In the genomic region with DNA sequence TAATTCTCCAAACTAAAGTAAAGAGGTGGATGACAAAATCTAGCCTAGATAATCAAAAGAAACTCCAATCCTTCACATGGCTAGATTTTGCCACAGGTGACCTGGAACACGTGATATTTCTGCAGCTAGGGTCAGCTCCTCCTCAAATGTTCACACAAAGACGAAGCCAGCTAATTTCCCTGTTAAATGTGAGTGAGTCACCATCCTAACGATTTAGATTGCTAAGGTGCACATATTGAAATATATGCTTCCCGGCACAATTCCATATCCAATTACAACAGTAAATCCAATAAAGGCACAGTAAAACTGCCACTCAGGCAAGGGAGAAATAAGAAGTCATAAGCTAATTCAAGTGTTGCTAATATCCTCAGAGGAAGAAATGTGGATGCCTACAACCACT, we compare ENCODE assay signal across 21 cellular contexts. TPM values are rescaled to one million over a fixed set of nuclear protein-coding genes. Genes with fewer than 3 reads are reported as not detected.
DNase-seq lines count a peak whose midpoint lies in the region; ATAC-seq, FAIRE-seq and TF ChIP-seq lines count a peak whose summit lies in the region.
"Had no signal": no experiment of that assay in that cellular context is flagged by ENCODE, and none has a peak within 500 bp of the region (broad histone marks: within the 10 kb centered on the region; RNA-seq: fewer than 3 reads in every experiment).

No MANE protein-coding gene starts in this region.

- no peak overlapping the region for H3K9ac ChIP-seq in keratinocyte (ENCODE audit: control insufficient read depth, extremely low read depth, insufficient read depth, low read length)

- POLR2A ChIA-PET in HEK293 (lab: Yijun Ruan, JAX) (no interaction called here), GM10248 (lab: Yijun Ruan, JAX) (no interaction called here)

- no peaks in the 10 kb centered on the region for H3K9me1 ChIP-seq in keratinocyte (ENCODE audit: control insufficient read depth, extremely low read depth, insufficient read depth, low read length)

- H3K36me3 ChIP-seq in HEK293 (ENCODE audit: control insufficient read depth in 2 of 2, insufficient read depth in 1 of 2, low read length in 2 of 2) (no peaks in the 10 kb centered on the region), keratinocyte (ENCODE audit: control insufficient read depth in 2 of 2, extremely low read depth in 1 of 2, insufficient read depth in 2 of 2, low read length in 2 of 2) (no peaks in the 10 kb centered on the region)
- H3K36me3 ChIP-seq: thyroid gland had no signal

- H3K4me1 Mint-ChIP-seq in progenitor cell of endocrine pancreas (ENCODE audit: low read depth), result peaks cover 42% of the 10 kb centered on the region

- no peaks in the 10 kb centered on the region for H3K27me3 Mint-ChIP-seq in progenitor cell of endocrine pancreas
- H3K27me3 Mint-ChIP-seq: naive B cell had no signal

- DNase-seq in COR-L47 (lab: John Stamatoyannopoulos, UW) (peak; percentile 12), RPMI7951 (ENCODE audit: low read depth) (peak; percentile 9), keratinocyte (ENCODE audit: low read depth, low spot score) (no peak), GM10248 (ENCODE audit: extremely low spot score) (no peak), progenitor cell of endocrine pancreas (ENCODE audit: low spot score, unreplicated experiment) (no peak), Kasumi-1 (lab: John Stamatoyannopoulos, UW) (no peak)
- DNase-seq: activated CD4-positive, alpha-beta T cell treated with anti-CD3 and anti-CD28 coated beads, Interleukin-2, amount 50 U/mL, for 1 hour; anterior cingulate cortex; naive B cell; NCI-H1105; NK-92 treated with Interleukin-12 subunit alpha and Interleukin-12 subunit beta, amount 100 ng/mL, for 24 hours; right cardiac atrium; SHP77 treated with DMSO at 0.1 percent for 48 hours; stimulated activated CD4-positive, alpha-beta T cell treated with anti-CD3 and anti-CD28 coated beads, Interleukin-2, amount 100 ng/mL, for 24 hours; stimulated activated CD8-positive, alpha-beta memory T cell treated with anti-CD3 and anti-CD28 coated beads, Interleukin-4, amount 100 ng/mL, for 48 hours; thyroid gland had no signal

- H3K4me3 Mint-ChIP-seq in progenitor cell of endocrine pancreas (ENCODE audit: low read depth), result no peak overlapping the region
- H3K4me3 Mint-ChIP-seq: activated T-helper 1 cell treated with anti-CD3 and anti-CD28 coated beads, Interleukin-12 subunit alpha, Interleukin-12 subunit beta, Interleukin-2, Interleukin-4 antibody, amounts not matched to agents 30 ng/mL and 10 ng/mL and 1 ng/mL, durations not matched to agents 14 hours and 24 hours and 36 hours; naive B cell had no signal

- no peaks in the 10 kb centered on the region for H3K9me3 ChIP-seq in HEK293 (ENCODE audit: control insufficient read depth, insufficient read depth, low read depth, low read length)
- no peaks in the 10 kb centered on the region for H3K9me3 ChIP-seq in keratinocyte (ENCODE audit: control insufficient read depth, low read depth, low read length)
- H3K9me3 ChIP-seq: thyroid gland had no signal

- H3K4me1 ChIP-seq in HEK293 (ENCODE audit: control insufficient read depth, insufficient read depth, low read length) (peaks cover 7% of the 10 kb centered on the region; the same call in 1 of the 2 replicates), keratinocyte (ENCODE audit: control insufficient read depth, extremely low read depth, insufficient read depth, low read length) (peaks cover 32% of the 10 kb centered on the region)

- no peak overlapping the region for H3K4me2 ChIP-seq in keratinocyte (ENCODE audit: control insufficient read depth, extremely low read depth, insufficient read depth, low read depth, low read length)

- no peak for TF ChIP-seq CTCF in HEK293 (tag by site-specific recombination; IDR thresholded peaks at IDR 0.05)
- TF ChIP-seq CTCF in keratinocyte (optimal IDR thresholded peaks at IDR 0.05 in 1 of 3, IDR thresholded peaks at IDR 0.05 in 1 of 3, conservative IDR thresholded peaks at IDR 0.05 in 1 of 3; ENCODE audit: extremely low read depth in 1 of 3, insufficient read depth in 2 of 3, low read length in 3 of 3), result no peak
- no peak for TF ChIP-seq CTCF in GM10248 (IDR thresholded peaks at IDR 0.05; ENCODE audit: control extremely low read depth, extremely low read depth, low read depth, missing control alignments)
- no peak for TF ChIP-seq CTCF in progenitor cell of endocrine pancreas (IDR thresholded peaks at IDR 0.05; ENCODE audit: unreplicated experiment)

- ATAC-seq in HG03342 (IDR thresholded peaks at IDR 0.05; ENCODE audit: unreplicated experiment), result no peak
- ATAC-seq: HepG2, right cardiac atrium had no signal

- no peak overlapping the region for H3K27ac Mint-ChIP-seq in progenitor cell of endocrine pancreas
- H3K27ac Mint-ChIP-seq: activated T-helper 1 cell treated with anti-CD3 and anti-CD28 coated beads, Interleukin-12 subunit alpha, Interleukin-12 subunit beta, Interleukin-2, Interleukin-4 antibody, amounts not matched to agents 30 ng/mL and 10 ng/mL and 1 ng/mL, durations not matched to agents 14 hours and 24 hours and 36 hours had no signal

- H3K9me3 Mint-ChIP-seq in progenitor cell of endocrine pancreas (ENCODE audit: low read depth), result no peaks in the 10 kb centered on the region
- H3K9me3 Mint-ChIP-seq: activated T-helper 1 cell treated with anti-CD3 and anti-CD28 coated beads, Interleukin-12 subunit alpha, Interleukin-12 subunit beta, Interleukin-2, Interleukin-4 antibody, amounts not matched to agents 30 ng/mL and 10 ng/mL and 1 ng/mL, durations not matched to agents 14 hours and 24 hours and 36 hours; naive B cell had no signal

- peak; percentile 56 for FAIRE-seq in keratinocyte (lab: Jason Lieb, UNC)
- FAIRE-seq: G401.6, HepG2 had no signal

- H4K20me1 ChIP-seq in keratinocyte (ENCODE audit: control insufficient read depth, extremely low read depth, insufficient read depth, low read length), result no peaks in the 10 kb centered on the region

- H3K27ac ChIP-seq in HEK293 (ENCODE audit: extremely low read depth, low read depth, low read length) (no peak overlapping the region), keratinocyte (ENCODE audit: control insufficient read depth, insufficient read depth, low read length) (no peak overlapping the region)
- H3K27ac ChIP-seq: thyroid gland had no signal

- H3K36me3 Mint-ChIP-seq in progenitor cell of endocrine pancreas (ENCODE audit: insufficient read depth), result no peaks in the 10 kb centered on the region
- H3K36me3 Mint-ChIP-seq: naive B cell had no signal

- peak overlapping the region; percentile 52 for H2AFZ ChIP-seq in keratinocyte (ENCODE audit: control insufficient read depth, low read length)

- CTCF ChIA-PET in HEK293 (lab: Yijun Ruan, JAX) (no interaction called here), GM10248 (lab: Yijun Ruan, JAX) (interaction anchor here (0.7 to 1.7 kb wide), 5 partner anchors 9 to 98 kb away, joined by 3 to 4 read pairs (median 3); no protein-coding TSS in a partner anchor)

- dilution Hi-C loops in keratinocyte (cut with MboI; ENCODE audit: extremely low pct_ligation_motif_present, low sequenced_read_pairs), result no loop called here

- H3K4me3 ChIP-seq in HEK293 (ENCODE audit: low read depth, low read length) (no peak overlapping the region), keratinocyte (ENCODE audit: control insufficient read depth in 2 of 3, extremely low read depth in 1 of 3, insufficient read depth in 2 of 3, low read depth in 1 of 3, low read length in 3 of 3) (no peak overlapping the region)
- H3K4me3 ChIP-seq: thyroid gland had no signal

- no peaks in the 10 kb centered on the region for H3K79me2 ChIP-seq in keratinocyte (ENCODE audit: control insufficient read depth, insufficient read depth, low read length)

- H3K27me3 ChIP-seq in keratinocyte (ENCODE audit: control insufficient read depth, extremely low read depth, insufficient read depth, low read length), result no peaks in the 10 kb centered on the region
- H3K27me3 ChIP-seq: thyroid gland had no signal

TF ChIP-seq in HEK293, 187 proteins besides CTCF, POLR2A, EP300 and RAD21 (continues in another document):
- TF ChIP-seq ZBTB21 (tag by site-specific recombination; IDR thresholded peaks at IDR 0.05) (no peak), ZNF112 (tag by site-specific recombination; IDR thresholded peaks at IDR 0.05) (no peak), ZNF211 (tag by site-specific recombination; IDR thresholded peaks at IDR 0.05; ENCODE audit: low read depth) (no peak), ZNF677 (tag by site-specific recombination; IDR thresholded peaks at IDR 0.05) (no peak), ZBTB17 (tag by site-specific recombination; IDR thresholded peaks at IDR 0.05) (0 out of 2 replicates have a peak, but pooled peaks have one; percentile 23), OSR2 (tag by site-specific recombination; IDR thresholded peaks at IDR 0.05) (no peak), MZF1 (tag by site-specific recombination; IDR thresholded peaks at IDR 0.05; ENCODE audit: borderline replicate concordance) (no peak), PRDM4 (tag by site-specific recombination; IDR thresholded peaks at IDR 0.05) (no peak), ZNF423 (tag by site-specific recombination; IDR thresholded peaks at IDR 0.05) (no peak)

RNA-seq across cellular contexts. Expression of gene IKZF2, which starts 28.7 kb away (rescaled TPM):
- total RNA-seq in RPMI7951 (2014; rRNA removed; shearing (Covaris generic)), result 3.8 and 4.1 TPM in 2 replicates
- polyA plus RNA-seq in keratinocyte, result 7.1 to 12.3 TPM (median 8.2 TPM) in 3 replicates
- polyA plus RNA-seq in keratinocyte (2011; ENCODE audit: low read depth), result 1.3 TPM
- polyA plus RNA-seq in keratinocyte (2011; cell fraction: cytosol; rRNA removed), result 2.3 and 5.5 TPM in 2 replicates
- polyA plus RNA-seq in keratinocyte (2011; cell fraction: nucleus; rRNA removed), result 13.3 and 14.6 TPM in 2 replicates
- polyA plus RNA-seq in keratinocyte (2012; ENCODE audit: low replicate concordance), result 3.6 and 4.3 TPM in 2 replicates
- 12.6 to 57.2 TPM (median 43.7 TPM) in 3 replicates for polyA minus RNA-seq in keratinocyte
- polyA minus RNA-seq in keratinocyte (2011; cell fraction: cytosol; rRNA and poly(A)+ RNA removed), result 12.3 TPM
- polyA minus RNA-seq in keratinocyte (2011; cell fraction: nucleus; rRNA and poly(A)+ RNA removed), result 33.8 and 72.4 TPM in 2 replicates
- total RNA-seq in progenitor cell of endocrine pancreas, result 21.3 and 21.9 TPM in 2 replicates

Comparison
In these comparisons a context has a peak if more than half of its experiments do, and no peak if none do; other contexts are left out.
1. DNase-seq: peak in COR-L47 (single experiment) and RPMI7951 (single experiment); none in keratinocyte (single experiment), GM10248 (single experiment), progenitor cell of endocrine pancreas (single experiment) and Kasumi-1 (0 of 2).